12 cellular contexts compared by ENCODE assay signal in genomic region chr2:186459009-186459408, GRCh38. TPM values are rescaled to one million over a fixed set of nuclear protein-coding genes. Genes with fewer than 3 reads are reported as not detected.
DNase-seq lines count a peak whose midpoint lies in the region; ATAC-seq and TF ChIP-seq lines count a peak whose summit lies in the region.
"Had no signal": no experiment of that assay in that cellular context is flagged by ENCODE, and none has a peak within 500 bp of the region (broad histone marks: within the 10 kb centered on the region; RNA-seq: fewer than 3 reads in every experiment).

No MANE protein-coding gene starts in this region.

- H3F3A ChIP-seq in SU-DHL-6 (ENCODE audit: insufficient read depth): no peaks in the 10 kb centered on the region

- no peaks in the 10 kb centered on the region for H3K4me1 Mint-ChIP-seq in activated naive CD4-positive, alpha-beta T cell treated with anti-CD3 and anti-CD28 coated beads, Interleukin-2, amount 10 ng/mL, durations not matched to agents 7 days and 5 days

- ATAC-seq in HG02678 (IDR thresholded peaks at IDR 0.05; ENCODE audit: unreplicated experiment) (no peak), gastroesophageal sphincter (no peak)
- ATAC-seq: naive thymus-derived CD8-positive, alpha-beta T cell had no signal

- H3K36me3 Mint-ChIP-seq in activated naive CD4-positive, alpha-beta T cell treated with anti-CD3 and anti-CD28 coated beads, Interleukin-2, amount 10 ng/mL, durations not matched to agents 7 days and 5 days: no peaks in the 10 kb centered on the region

- H3K27me3 Mint-ChIP-seq in activated naive CD4-positive, alpha-beta T cell treated with anti-CD3 and anti-CD28 coated beads, Interleukin-2, amount 10 ng/mL, durations not matched to agents 7 days and 5 days: no peaks in the 10 kb centered on the region
- H3K27me3 Mint-ChIP-seq: naive thymus-derived CD8-positive, alpha-beta T cell had no signal

- no peak for TF ChIP-seq POLR2A in gastroesophageal sphincter (IDR thresholded peaks at IDR 0.05)

- TF ChIP-seq EP300 in gastroesophageal sphincter (IDR thresholded peaks at IDR 0.05): no peak

- H3K36me3 ChIP-seq in KMS-11 (ENCODE audit: insufficient read depth): no peaks in the 10 kb centered on the region
- no peaks in the 10 kb centered on the region for H3K36me3 ChIP-seq in SU-DHL-6 (ENCODE audit: low read length)
- H3K36me3 ChIP-seq in kidney epithelial cell (ENCODE audit: control insufficient read depth, insufficient read depth, low read length): no peaks in the 10 kb centered on the region
- peaks cover 0 to 24% of the 10 kb centered on the region in 2 donors for H3K36me3 ChIP-seq in gastroesophageal sphincter

- H2AFZ ChIP-seq in KMS-11 (ENCODE audit: low read depth) (no peak overlapping the region), SU-DHL-6 (ENCODE audit: low read depth, low read length, severe bottlenecking) (no peak overlapping the region)

- H3K4me2 ChIP-seq in KMS-11 (no peak overlapping the region), SU-DHL-6 (ENCODE audit: low read depth, low read length, poor library complexity, severe bottlenecking) (no peak overlapping the region)

- 71 to 75% methylated on average over 2 of the region's 2 CpGs for WGBS in gastroesophageal sphincter (ENCODE audit: low coverage in 1 of 2), 2 donors

- H3K9me3 ChIP-seq in SU-DHL-6 (ENCODE audit: insufficient read depth, low read length) (no peaks in the 10 kb centered on the region), gastroesophageal sphincter (no peaks in the 10 kb centered on the region)
- H3K9me3 ChIP-seq: thyroid gland had no signal

- H3K27ac ChIP-seq in KMS-11 (no peak overlapping the region), SU-DHL-6 (ENCODE audit: low read depth, low read length) (no peak overlapping the region), gastroesophageal sphincter (no peak overlapping the region)
- H3K27ac ChIP-seq: thyroid gland had no signal

- H3K4me3 Mint-ChIP-seq in activated naive CD4-positive, alpha-beta T cell treated with anti-CD3 and anti-CD28 coated beads, Interleukin-2, amount 10 ng/mL, durations not matched to agents 7 days and 5 days: no peak overlapping the region
- H3K4me3 Mint-ChIP-seq: naive thymus-derived CD8-positive, alpha-beta T cell had no signal

- DNase-seq in DMS53 (lab: John Stamatoyannopoulos, UW) (peak; percentile 84), kidney epithelial cell (ENCODE audit: low read depth) (no peak), superior temporal gyrus (ENCODE audit: extremely low spot score) (no peak)
- no peak for DNase-seq in activated naive CD4-positive, alpha-beta T cell treated with anti-CD3 and anti-CD28 coated beads, Interleukin-2, amount 10 ng/mL, durations not matched to agents 7 days and 5 days
- DNase-seq: activated gamma-delta T cell; Karpas-422; naive thymus-derived CD8-positive, alpha-beta T cell; thyroid gland had no signal

- TF ChIP-seq CTCF in KMS-11 (conservative IDR thresholded peaks at IDR 0.05; ENCODE audit: low read depth, low read length) (peak; percentile 59), SU-DHL-6 (IDR thresholded peaks at IDR 0.05; ENCODE audit: insufficient read depth, low read length, poor library complexity, severe bottlenecking) (peak; percentile 20), kidney epithelial cell (IDR thresholded peaks at IDR 0.05; ENCODE audit: insufficient read depth, low read length, poor library complexity, severe bottlenecking) (peak; percentile 20), gastroesophageal sphincter (IDR thresholded peaks at IDR 0.05) (no peak)

- CTCF ChIA-PET in activated naive CD4-positive, alpha-beta T cell treated with anti-CD3 and anti-CD28 coated beads, Interleukin-2, amount 10 ng/mL, durations not matched to agents 7 days and 5 days (lab: Charles Lee): no interaction called here

- H4K20me1 ChIP-seq in KMS-11 (ENCODE audit: insufficient read depth) (no peaks in the 10 kb centered on the region), SU-DHL-6 (ENCODE audit: low read depth, low read length) (no peaks in the 10 kb centered on the region)

- H3K4me3 ChIP-seq in KMS-11 (IDR thresholded peaks at IDR 0.05; ENCODE audit: insufficient read depth, low read depth, low read length) (no peak overlapping the region), SU-DHL-6 (ENCODE audit: insufficient read depth, low read length, poor library complexity, severe bottlenecking) (no peak overlapping the region), kidney epithelial cell (ENCODE audit: low read depth, low read length) (no peak overlapping the region), gastroesophageal sphincter (no peak overlapping the region)
- H3K4me3 ChIP-seq: thyroid gland had no signal

- no peak overlapping the region for H3K27ac Mint-ChIP-seq in activated naive CD4-positive, alpha-beta T cell treated with anti-CD3 and anti-CD28 coated beads, Interleukin-2, amount 10 ng/mL, durations not matched to agents 7 days and 5 days
- H3K27ac Mint-ChIP-seq: naive thymus-derived CD8-positive, alpha-beta T cell had no signal

- no peaks in the 10 kb centered on the region for H3K9me3 Mint-ChIP-seq in activated naive CD4-positive, alpha-beta T cell treated with anti-CD3 and anti-CD28 coated beads, Interleukin-2, amount 10 ng/mL, durations not matched to agents 7 days and 5 days

- no peak overlapping the region for H3K9ac ChIP-seq in KMS-11
- H3K9ac ChIP-seq in SU-DHL-6 (ENCODE audit: low read length): no peak overlapping the region

- H3K79me2 ChIP-seq in KMS-11 (ENCODE audit: insufficient read depth, low read depth) (no peaks in the 10 kb centered on the region), SU-DHL-6 (ENCODE audit: insufficient read depth, low read length) (no peaks in the 10 kb centered on the region)

- peaks cover 7% of the 10 kb centered on the region for H3K4me1 ChIP-seq in KMS-11 (ENCODE audit: low read depth, poor library complexity, severe bottlenecking)
- H3K4me1 ChIP-seq in gastroesophageal sphincter: no peaks in the 10 kb centered on the region
- H3K4me1 ChIP-seq: thyroid gland had no signal

- H3K27me3 ChIP-seq in KMS-11 (ENCODE audit: insufficient read depth, low read depth) (no peaks in the 10 kb centered on the region), SU-DHL-6 (ENCODE audit: low read length) (no peaks in the 10 kb centered on the region), kidney epithelial cell (ENCODE audit: control insufficient read depth, insufficient read depth, low read length) (no peaks in the 10 kb centered on the region), gastroesophageal sphincter (no peaks in the 10 kb centered on the region)
- H3K27me3 ChIP-seq: thyroid gland had no signal

- H3K9me2 ChIP-seq in SU-DHL-6 (replicated peaks; ENCODE audit: insufficient read depth, low read length): no peaks in the 10 kb centered on the region

RNA-seq across cellular contexts. Expression of gene ZC3H15, which starts 27.1 kb away (rescaled TPM):
- total RNA-seq in kidney epithelial cell: 60.0 and 76.1 TPM in 2 replicates
- 10 to 100 TPM; 46.3 to 74.6 (median 67.4) TPM for total RNA-seq in gastroesophageal sphincter

Comparison
In these comparisons a context has a peak if more than half of its experiments do, and no peak if none do; other contexts are left out.
1. CTCF ChIP-seq: peak in KMS-11 (single experiment), SU-DHL-6 (single experiment) and kidney epithelial cell (single experiment); none in gastroesophageal sphincter (0 of 4).